9 cellular contexts compared by ENCODE assay signal in the genomic region with DNA sequence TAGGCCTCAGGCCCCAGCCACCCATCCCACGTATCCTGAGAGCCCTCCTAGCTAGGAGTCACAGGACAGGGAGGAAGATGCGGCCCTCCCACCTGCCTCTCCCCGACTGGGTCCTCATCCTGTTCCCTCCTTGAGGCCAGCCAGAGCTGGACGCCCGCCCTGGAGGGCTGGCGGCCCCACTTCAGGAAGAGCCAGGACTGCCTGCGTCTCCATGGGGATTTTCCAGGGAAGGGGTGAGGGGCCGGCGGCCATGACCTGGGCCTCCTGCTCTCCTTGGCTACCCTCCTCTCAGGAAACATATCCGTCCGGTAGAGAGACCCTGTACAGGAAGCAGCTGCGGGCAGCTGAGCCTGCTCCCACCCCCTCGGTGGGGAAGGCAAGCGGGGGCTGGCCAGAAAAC. TPM values are rescaled to one million over a fixed set of nuclear protein-coding genes. Genes with fewer than 3 reads are reported as not detected.
A peak's percentile ranks its signal among the peaks of the same experiment; 100 is the strongest.
DNase-seq lines count a peak whose midpoint lies in the region; ATAC-seq and TF ChIP-seq lines count a peak whose summit lies in the region.
"Had no signal": no experiment of that assay in that cellular context is flagged by ENCODE, and none has a peak within 500 bp of the region (broad histone marks: within the 10 kb centered on the region; RNA-seq: fewer than 3 reads in every experiment).

No MANE protein-coding gene starts in this region.

- WGBS in gastroesophageal sphincter (ENCODE audit: low coverage in 1 of 2), 2 donors: 31% methylated on average over 3 of the region's 14 CpGs; no CpG with 5 or more reads in 1 of the 2 donors

- peaks cover 0 to 100% of the 10 kb centered on the region in 2 donors for H3K36me3 ChIP-seq in gastroesophageal sphincter

- TF ChIP-seq CTCF in gastroesophageal sphincter (IDR thresholded peaks at IDR 0.05): no peak

- no peaks in the 10 kb centered on the region for H3K9me3 ChIP-seq in gastroesophageal sphincter

- H3K27ac ChIP-seq in gastroesophageal sphincter: peak overlapping the region in 3 of 4 donors; percentile 49 to 65 (median 62)
- peak overlapping the region; percentile 17 for H3K27ac ChIP-seq in substantia nigra (ENCODE audit: low read depth, low read length, poor library complexity, severe bottlenecking)

- TF ChIP-seq EP300 in gastroesophageal sphincter (IDR thresholded peaks at IDR 0.05): no peak

- H3K4me1 Mint-ChIP-seq in activated T-helper 17 cell treated with anti-CD3 and anti-CD28 coated beads, Interleukin-2, amount 50 U/mL, for 72 hours: peaks cover 24% of the 10 kb centered on the region

- no peaks in the 10 kb centered on the region for H3K9me3 Mint-ChIP-seq in activated T-helper 17 cell treated with anti-CD3 and anti-CD28 coated beads, Interleukin-2, amount 50 U/mL, for 72 hours
- H3K9me3 Mint-ChIP-seq: activated naive CD4-positive, alpha-beta T cell treated with anti-CD3 and anti-CD28 coated beads, Interleukin-2, amount 10 ng/mL, durations not matched to agents 7 days and 5 days had no signal

- TF ChIP-seq POLR2A in gastroesophageal sphincter (IDR thresholded peaks at IDR 0.05): no peak

- no peak for ATAC-seq in activated T-helper 17 cell treated with anti-CD3 and anti-CD28 coated beads, Interleukin-2, amount 50 U/mL, for 72 hours (replicated peaks)
- ATAC-seq in gastroesophageal sphincter (peak; percentile 29), GM19463 (IDR thresholded peaks at IDR 0.05; ENCODE audit: unreplicated experiment) (no peak), GM21526 (IDR thresholded peaks at IDR 0.05; ENCODE audit: low FRiP score, unreplicated experiment) (no peak), HG02938 (IDR thresholded peaks at IDR 0.05; ENCODE audit: unreplicated experiment) (no peak)

- no peak overlapping the region for H3K4me3 ChIP-seq in gastroesophageal sphincter
- H3K4me3 ChIP-seq: GM23338 had no signal

- peak overlapping the region; percentile 46 for H3K27ac Mint-ChIP-seq in activated T-helper 17 cell treated with anti-CD3 and anti-CD28 coated beads, Interleukin-2, amount 50 U/mL, for 72 hours

- H3K4me3 Mint-ChIP-seq in activated T-helper 17 cell treated with anti-CD3 and anti-CD28 coated beads, Interleukin-2, amount 50 U/mL, for 72 hours: no peak overlapping the region
- H3K4me3 Mint-ChIP-seq: activated naive CD4-positive, alpha-beta T cell treated with anti-CD3 and anti-CD28 coated beads, Interleukin-2, amount 10 ng/mL, durations not matched to agents 7 days and 5 days; GM23338 had no signal

- DNase-seq in lung microvascular endothelial cell (ENCODE audit: low read depth in 2 of 2) (peak; percentile 89 to 91), substantia nigra (lab: John Stamatoyannopoulos, UW) (no peak)

- H3K36me3 Mint-ChIP-seq in activated T-helper 17 cell treated with anti-CD3 and anti-CD28 coated beads, Interleukin-2, amount 50 U/mL, for 72 hours (ENCODE audit: low read depth): peaks cover 96% of the 10 kb centered on the region

- H3K27me3 ChIP-seq in gastroesophageal sphincter: no peaks in the 10 kb centered on the region

- H3K4me1 ChIP-seq in gastroesophageal sphincter: peaks cover 0 to 61% (median 5%) of the 10 kb centered on the region in 3 donors

- no peaks in the 10 kb centered on the region for H3K27me3 Mint-ChIP-seq in activated T-helper 17 cell treated with anti-CD3 and anti-CD28 coated beads, Interleukin-2, amount 50 U/mL, for 72 hours
- H3K27me3 Mint-ChIP-seq: activated naive CD4-positive, alpha-beta T cell treated with anti-CD3 and anti-CD28 coated beads, Interleukin-2, amount 10 ng/mL, durations not matched to agents 7 days and 5 days had no signal

RNA-seq across cellular contexts. Expression of gene PRKD2, which starts 11.3 kb away (rescaled TPM):
- 100 to 1,000 TPM in 1 of 2 donors, 10 to 100 TPM in 1; 75.0 to 103 TPM for total RNA-seq in activated T-helper 17 cell treated with anti-CD3 and anti-CD28 coated beads, Interleukin-2, amount 50 U/mL, for 72 hours
- total RNA-seq in gastroesophageal sphincter (10 to 100 TPM; 15.2 to 33.6 (median 19.7) TPM), lung microvascular endothelial cell (28.1 and 30.6 TPM in 2 replicates)

RNA-seq across cellular contexts. Expression of gene FKRP, which starts 17.6 kb away (rescaled TPM):
- 10 to 100 TPM in 1 of 2 donors, 1 to 10 TPM in 1; 6.3 to 14.3 TPM for total RNA-seq in activated T-helper 17 cell treated with anti-CD3 and anti-CD28 coated beads, Interleukin-2, amount 50 U/mL, for 72 hours
- 10 to 100 TPM; 18.7 to 22.5 (median 20.3) TPM for total RNA-seq in gastroesophageal sphincter
- total RNA-seq in lung microvascular endothelial cell: 8.9 and 13.9 TPM in 2 replicates

RNA-seq across cellular contexts. Expression of gene STRN4, which starts 18.0 kb away (rescaled TPM):
- 10 to 100 TPM; 60.7 to 69.9 TPM for total RNA-seq in activated T-helper 17 cell treated with anti-CD3 and anti-CD28 coated beads, Interleukin-2, amount 50 U/mL, for 72 hours
- 100 to 1,000 TPM in 1 of 4 donors, 10 to 100 TPM in 3; 64.6 to 109 (median 90.4) TPM for total RNA-seq in gastroesophageal sphincter
- 67.6 and 84.3 TPM in 2 replicates for total RNA-seq in lung microvascular endothelial cell

Comparison
In these comparisons a context has a peak if more than half of its experiments do, and no peak if none do; other contexts are left out.
1. DNase-seq: peak in lung microvascular endothelial cell (2 of 2); none in substantia nigra (0 of 49).